8 cellular contexts compared by ENCODE assay signal in genomic region chr9:33719581-33720374, GRCh38.
DNase-seq lines count a peak whose midpoint lies in the region; ATAC-seq, FAIRE-seq and TF ChIP-seq lines count a peak whose summit lies in the region.

No MANE protein-coding gene starts in this region.

- no peak overlapping the region for H3K27ac ChIP-seq in mesenchymal stem cell (ENCODE audit: low read length, poor library complexity, severe bottlenecking)

- H3K9me3 Mint-ChIP-seq in brain, result peaks cover 0 to 7% (median 4%) of the 10 kb centered on the region in 5 experiments

- DNase-seq in D721Med (ENCODE audit: insufficient read length, low spot score), result no peak
- DNase-seq in SK-N-DZ (ENCODE audit: low spot score), result peak; percentile 67
- peak; percentile 34 for DNase-seq in mesenchymal stem cell
- no peak for DNase-seq in NCI-H526 treated with DMSO at 0.1 percent for 48 hours (lab: John Stamatoyannopoulos, UW)
- no peak for DNase-seq in amygdala (lab: John Stamatoyannopoulos, UW)
- no peak for DNase-seq in glomerular visceral epithelial cell (ENCODE audit: extremely low spot score)

- peaks cover 6 to 48% of the 10 kb centered on the region in 2 experiments for H3K27me3 ChIP-seq in mesenchymal stem cell (ENCODE audit: control insufficient read depth in 1 of 2, insufficient read depth in 1 of 2, low read length in 2 of 2)

- H3K4ac ChIP-seq in mesenchymal stem cell (ENCODE audit: low read depth in 1 of 2, low read length in 2 of 2), result no peak overlapping the region

- H3K27me3 Mint-ChIP-seq in brain, result peaks cover 9% of the 10 kb centered on the region

- H4K91ac ChIP-seq in mesenchymal stem cell (ENCODE audit: low read length), result no peak overlapping the region

- H2AK5ac ChIP-seq in mesenchymal stem cell (ENCODE audit: low read length, severe bottlenecking), result no peak overlapping the region

- peaks cover 2% of the 10 kb centered on the region for H3K4me1 ChIP-seq in mesenchymal stem cell (ENCODE audit: control insufficient read depth, insufficient read depth, low read depth, low read length)

- TF ChIP-seq CTCF in D721Med (IDR thresholded peaks at IDR 0.05; ENCODE audit: insufficient read depth, missing control alignments) (peak; percentile 41), brain (conservative IDR thresholded peaks at IDR 0.05) (peak; percentile 37 to 51)

- no peak overlapping the region for H3K4me3 Mint-ChIP-seq in brain

- H3K9me3 ChIP-seq in mesenchymal stem cell (ENCODE audit: control insufficient read depth, low read length), result no peaks in the 10 kb centered on the region

- no peak for FAIRE-seq in D721Med (lab: Jason Lieb, UNC)

- no peaks in the 10 kb centered on the region for H3K36me3 Mint-ChIP-seq in brain

- H3K9ac ChIP-seq in mesenchymal stem cell (ENCODE audit: low read length), result no peak overlapping the region

- peak; percentile 53 for ATAC-seq in HG02981 (IDR thresholded peaks at IDR 0.05; ENCODE audit: unreplicated experiment)

- H2BK15ac ChIP-seq in mesenchymal stem cell (ENCODE audit: low read depth, poor library complexity, severe bottlenecking), result no peak overlapping the region

- no peak overlapping the region for H2BK12ac ChIP-seq in mesenchymal stem cell (ENCODE audit: low read length in 2 of 2)

- H3K4me3 ChIP-seq in mesenchymal stem cell (ENCODE audit: insufficient read depth in 1 of 2, low read depth in 1 of 2, low read length in 2 of 2), result no peak overlapping the region

- H2BK5ac ChIP-seq in mesenchymal stem cell (ENCODE audit: low read depth, low read length, poor library complexity, severe bottlenecking), result no peak overlapping the region

- H3K14ac ChIP-seq in mesenchymal stem cell (ENCODE audit: low read length in 2 of 2), result no peak overlapping the region

- no peak overlapping the region for H3K4me2 ChIP-seq in mesenchymal stem cell (ENCODE audit: low read length, poor library complexity, severe bottlenecking)

- 46% methylated on average over 19 of the region's 19 CpGs for WGBS in mesenchymal stem cell

- H3K79me1 ChIP-seq in mesenchymal stem cell (replicated peaks; ENCODE audit: low read length, poor library complexity, severe bottlenecking), result no peaks in the 10 kb centered on the region

- no peak overlapping the region for H3K27ac Mint-ChIP-seq in brain

- H3K18ac ChIP-seq in mesenchymal stem cell (ENCODE audit: low read depth in 1 of 2, low read length in 2 of 2), result no peak overlapping the region

- H3K23ac ChIP-seq in mesenchymal stem cell (ENCODE audit: low read length in 2 of 2), result no peak overlapping the region

- H4K8ac ChIP-seq in mesenchymal stem cell (ENCODE audit: low read length), result no peak overlapping the region

- H3K4me1 Mint-ChIP-seq in brain, result peaks cover 10% of the 10 kb centered on the region

- no peak overlapping the region for H2AFZ ChIP-seq in mesenchymal stem cell (ENCODE audit: low read depth, low read length)

- H3K36me3 ChIP-seq in mesenchymal stem cell (ENCODE audit: control insufficient read depth in 1 of 2, insufficient read depth in 2 of 2, low read depth in 1 of 2, low read length in 2 of 2), result no peaks in the 10 kb centered on the region

- H2BK120ac ChIP-seq in mesenchymal stem cell (ENCODE audit: low read depth, low read length), result no peak overlapping the region

Comparison
In these comparisons a context has a peak if more than half of its experiments do, and no peak if none do; other contexts are left out.
1. DNase-seq: peak in SK-N-DZ (single experiment) and mesenchymal stem cell (single experiment); none in D721Med (single experiment), NCI-H526 treated with DMSO at 0.1 percent for 48 hours (single experiment), amygdala (0 of 56) and glomerular visceral epithelial cell (single experiment).